2 cellular contexts compared by ENCODE assay signal in genomic region chr3:16496408-16497222, GRCh38.
TF ChIP-seq lines count a peak whose summit lies in the region.

No MANE protein-coding gene starts in this region.

TF ChIP-seq in SK-N-SH, 30 proteins besides CTCF, POLR2A, EP300 and RAD21 (continued from another document):
- TF ChIP-seq REST (IDR thresholded peaks at IDR 0.05; ENCODE audit: low read depth, low read length) = no peak
- TF ChIP-seq, protein P1, sequence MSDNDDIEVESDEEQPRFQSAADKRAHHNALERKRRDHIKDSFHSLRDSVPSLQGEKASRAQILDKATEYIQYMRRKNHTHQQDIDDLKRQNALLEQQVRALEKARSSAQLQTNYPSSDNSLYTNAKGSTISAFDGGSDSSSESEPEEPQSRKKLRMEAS (IDR thresholded peaks at IDR 0.05; ENCODE audit: low read depth) = no peak
- TF ChIP-seq FOXJ3 (CRISPR knock-in tag; IDR thresholded peaks at IDR 0.05) = no peak
- TF ChIP-seq, protein P2, sequence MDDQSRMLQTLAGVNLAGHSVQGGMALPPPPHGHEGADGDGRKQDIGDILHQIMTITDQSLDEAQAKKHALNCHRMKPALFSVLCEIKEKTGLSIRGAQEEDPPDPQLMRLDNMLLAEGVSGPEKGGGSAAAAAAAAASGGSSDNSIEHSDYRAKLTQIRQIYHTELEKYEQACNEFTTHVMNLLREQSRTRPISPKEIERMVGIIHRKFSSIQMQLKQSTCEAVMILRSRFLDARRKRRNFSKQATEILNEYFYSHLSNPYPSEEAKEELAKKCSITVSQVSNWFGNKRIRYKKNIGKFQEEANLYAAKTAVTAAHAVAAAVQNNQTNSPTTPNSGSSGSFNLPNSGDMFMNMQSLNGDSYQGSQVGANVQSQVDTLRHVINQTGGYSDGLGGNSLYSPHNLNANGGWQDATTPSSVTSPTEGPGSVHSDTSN (IDR thresholded peaks at IDR 0.05) = 0 out of 2 replicates have a peak, but pooled peaks have one; percentile 11
- no peak for TF ChIP-seq TAF1 (IDR thresholded peaks at IDR 0.05; ENCODE audit: borderline replicate concordance, low read depth, low read length)
- no peak for TF ChIP-seq GABPA (IDR thresholded peaks at IDR 0.05; ENCODE audit: low read depth)
- TF ChIP-seq, protein P3, sequence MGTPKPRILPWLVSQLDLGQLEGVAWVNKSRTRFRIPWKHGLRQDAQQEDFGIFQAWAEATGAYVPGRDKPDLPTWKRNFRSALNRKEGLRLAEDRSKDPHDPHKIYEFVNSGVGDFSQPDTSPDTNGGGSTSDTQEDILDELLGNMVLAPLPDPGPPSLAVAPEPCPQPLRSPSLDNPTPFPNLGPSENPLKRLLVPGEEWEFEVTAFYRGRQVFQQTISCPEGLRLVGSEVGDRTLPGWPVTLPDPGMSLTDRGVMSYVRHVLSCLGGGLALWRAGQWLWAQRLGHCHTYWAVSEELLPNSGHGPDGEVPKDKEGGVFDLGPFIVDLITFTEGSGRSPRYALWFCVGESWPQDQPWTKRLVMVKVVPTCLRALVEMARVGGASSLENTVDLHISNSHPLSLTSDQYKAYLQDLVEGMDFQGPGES (IDR thresholded peaks at IDR 0.05; ENCODE audit: low read depth, low read length) = no peak
- peak; percentile 42; the same call in 1 of the 2 replicates for TF ChIP-seq TCF12 (IDR thresholded peaks at IDR 0.05)
- TF ChIP-seq FOSL2 (IDR thresholded peaks at IDR 0.05; ENCODE audit: borderline replicate concordance, low read depth) = no peak
- TF ChIP-seq, protein P4, sequence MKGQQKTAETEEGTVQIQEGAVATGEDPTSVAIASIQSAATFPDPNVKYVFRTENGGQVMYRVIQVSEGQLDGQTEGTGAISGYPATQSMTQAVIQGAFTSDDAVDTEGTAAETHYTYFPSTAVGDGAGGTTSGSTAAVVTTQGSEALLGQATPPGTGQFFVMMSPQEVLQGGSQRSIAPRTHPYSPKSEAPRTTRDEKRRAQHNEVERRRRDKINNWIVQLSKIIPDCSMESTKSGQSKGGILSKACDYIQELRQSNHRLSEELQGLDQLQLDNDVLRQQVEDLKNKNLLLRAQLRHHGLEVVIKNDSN (IDR thresholded peaks at IDR 0.05; ENCODE audit: borderline replicate concordance, low read depth) = no peak

TF ChIP-seq in SK-N-SH treated with all-trans-retinoic acid at 6 μM for 48 hours, 23 proteins besides CTCF, POLR2A, EP300 and RAD21 (continued from another document):
- TF ChIP-seq, protein P5, sequence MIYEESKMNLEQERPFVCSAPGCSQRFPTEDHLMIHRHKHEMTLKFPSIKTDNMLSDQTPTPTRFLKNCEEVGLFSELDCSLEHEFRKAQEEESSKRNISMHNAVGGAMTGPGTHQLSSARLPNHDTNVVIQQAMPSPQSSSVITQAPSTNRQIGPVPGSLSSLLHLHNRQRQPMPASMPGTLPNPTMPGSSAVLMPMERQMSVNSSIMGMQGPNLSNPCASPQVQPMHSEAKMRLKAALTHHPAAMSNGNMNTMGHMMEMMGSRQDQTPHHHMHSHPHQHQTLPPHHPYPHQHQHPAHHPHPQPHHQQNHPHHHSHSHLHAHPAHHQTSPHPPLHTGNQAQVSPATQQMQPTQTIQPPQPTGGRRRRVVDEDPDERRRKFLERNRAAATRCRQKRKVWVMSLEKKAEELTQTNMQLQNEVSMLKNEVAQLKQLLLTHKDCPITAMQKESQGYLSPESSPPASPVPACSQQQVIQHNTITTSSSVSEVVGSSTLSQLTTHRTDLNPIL (CRISPR knock-in tag; IDR thresholded peaks at IDR 0.05; ENCODE audit: low read depth) = no peak
- TF ChIP-seq ZNF70 (CRISPR knock-in tag; IDR thresholded peaks at IDR 0.05) (no peak), RARB (CRISPR knock-in tag; IDR thresholded peaks at IDR 0.05) (no peak), BACH2 (CRISPR knock-in tag; IDR thresholded peaks at IDR 0.05; ENCODE audit: borderline replicate concordance) (no peak), TOX (CRISPR knock-in tag; IDR thresholded peaks at IDR 0.05; ENCODE audit: borderline replicate concordance) (no peak), ZNF565 (CRISPR knock-in tag; conservative IDR thresholded peaks at IDR 0.05; ENCODE audit: low read depth) (no peak), PPARA (CRISPR knock-in tag; IDR thresholded peaks at IDR 0.05; ENCODE audit: borderline replicate concordance) (no peak), CSDC2 (CRISPR knock-in tag; IDR thresholded peaks at IDR 0.05) (no peak), GLIS3 (CRISPR knock-in tag; IDR thresholded peaks at IDR 0.05) (no peak)
